ENCODE assay signal across 1 cellular context in the genomic region with DNA sequence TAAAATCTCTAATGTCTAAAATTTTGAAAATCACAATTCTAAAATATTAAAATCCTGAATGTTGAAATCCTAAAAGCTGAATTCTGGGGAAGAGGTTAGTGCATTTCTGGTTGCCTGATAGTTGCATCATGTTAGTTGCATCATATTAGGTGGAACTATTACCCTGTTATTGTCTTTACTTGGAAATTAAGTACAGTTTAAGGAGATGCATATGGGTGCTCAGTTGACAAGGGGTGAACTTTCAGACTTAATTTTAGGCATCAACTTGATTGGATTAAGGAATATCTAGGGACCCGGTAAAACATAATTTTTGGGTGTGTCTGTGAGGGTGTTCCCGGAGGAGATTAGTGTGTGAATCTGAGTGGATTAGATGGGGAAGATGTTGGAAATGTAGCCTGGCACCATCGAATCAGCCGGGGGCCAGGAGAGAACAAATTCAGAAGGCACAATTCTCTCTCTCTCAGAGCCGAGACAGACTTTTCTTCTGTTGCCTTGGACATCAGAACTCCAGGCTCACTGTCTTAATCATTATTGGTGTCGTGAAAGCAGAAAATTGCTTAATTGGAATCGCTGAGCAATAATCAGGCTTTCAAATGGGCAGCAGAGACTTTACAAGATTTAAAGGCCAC.
TF ChIP-seq lines count a peak whose summit lies in the region.

No MANE protein-coding gene starts in this region.

TF ChIP-seq in K562, 482 proteins besides CTCF, POLR2A, EP300 and RAD21 (continued from another document):
- no peak for TF ChIP-seq PHF8 (IDR thresholded peaks at IDR 0.05; ENCODE audit: borderline replicate concordance, low read length)
- TF ChIP-seq, protein P1, sequence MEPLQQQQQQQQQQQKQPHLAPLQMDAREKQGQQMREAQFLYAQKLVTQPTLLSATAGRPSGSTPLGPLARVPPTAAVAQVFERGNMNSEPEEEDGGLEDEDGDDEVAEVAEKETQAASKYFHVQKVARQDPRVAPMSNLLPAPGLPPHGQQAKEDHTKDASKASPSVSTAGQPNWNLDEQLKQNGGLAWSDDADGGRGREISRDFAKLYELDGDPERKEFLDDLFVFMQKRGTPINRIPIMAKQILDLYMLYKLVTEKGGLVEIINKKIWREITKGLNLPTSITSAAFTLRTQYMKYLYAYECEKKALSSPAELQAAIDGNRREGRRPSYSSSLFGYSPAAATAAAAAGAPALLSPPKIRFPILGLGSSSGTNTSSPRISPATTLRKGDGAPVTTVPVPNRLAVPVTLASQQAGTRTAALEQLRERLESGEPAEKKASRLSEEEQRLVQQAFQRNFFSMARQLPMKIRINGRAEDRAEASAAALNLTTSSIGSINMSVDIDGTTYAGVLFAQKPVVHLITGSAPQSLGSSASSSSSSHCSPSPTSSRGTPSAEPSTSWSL (CRISPR knock-in tag; IDR thresholded peaks at IDR 0.05; ENCODE audit: borderline replicate concordance): peak; percentile 90; the same call in 1 of the 2 replicates
- peak; percentile 57; the same call in 1 of the 2 replicates for TF ChIP-seq DIDO1 (tag; IDR thresholded peaks at IDR 0.05; ENCODE audit: low read depth)
- TF ChIP-seq, protein P2, sequence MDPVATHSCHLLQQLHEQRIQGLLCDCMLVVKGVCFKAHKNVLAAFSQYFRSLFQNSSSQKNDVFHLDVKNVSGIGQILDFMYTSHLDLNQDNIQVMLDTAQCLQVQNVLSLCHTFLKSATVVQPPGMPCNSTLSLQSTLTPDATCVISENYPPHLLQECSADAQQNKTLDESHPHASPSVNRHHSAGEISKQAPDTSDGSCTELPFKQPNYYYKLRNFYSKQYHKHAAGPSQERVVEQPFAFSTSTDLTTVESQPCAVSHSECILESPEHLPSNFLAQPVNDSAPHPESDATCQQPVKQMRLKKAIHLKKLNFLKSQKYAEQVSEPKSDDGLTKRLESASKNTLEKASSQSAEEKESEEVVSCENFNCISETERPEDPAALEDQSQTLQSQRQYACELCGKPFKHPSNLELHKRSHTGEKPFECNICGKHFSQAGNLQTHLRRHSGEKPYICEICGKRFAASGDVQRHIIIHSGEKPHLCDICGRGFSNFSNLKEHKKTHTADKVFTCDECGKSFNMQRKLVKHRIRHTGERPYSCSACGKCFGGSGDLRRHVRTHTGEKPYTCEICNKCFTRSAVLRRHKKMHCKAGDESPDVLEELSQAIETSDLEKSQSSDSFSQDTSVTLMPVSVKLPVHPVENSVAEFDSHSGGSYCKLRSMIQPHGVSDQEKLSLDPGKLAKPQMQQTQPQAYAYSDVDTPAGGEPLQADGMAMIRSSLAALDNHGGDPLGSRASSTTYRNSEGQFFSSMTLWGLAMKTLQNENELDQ (CRISPR knock-in tag; IDR thresholded peaks at IDR 0.05; ENCODE audit: borderline replicate concordance): no peak
- TF ChIP-seq RHOXF2B (CRISPR knock-in tag; conservative IDR thresholded peaks at IDR 0.05): no peak
- no peak for TF ChIP-seq RBM39 (optimal IDR thresholded peaks at IDR 0.05; ENCODE audit: low read depth, low read length)
- no peak for TF ChIP-seq FIP1L1 (IDR thresholded peaks at IDR 0.05; ENCODE audit: low read depth, low read length, poor library complexity, severe bottlenecking)
- no peak for TF ChIP-seq CSDE1 (IDR thresholded peaks at IDR 0.05)
- TF ChIP-seq ZNF282 (CRISPR knock-in tag; IDR thresholded peaks at IDR 0.05): no peak
- no peak for TF ChIP-seq ARNT (IDR thresholded peaks at IDR 0.05)
- no peak for TF ChIP-seq HNRNPH1 (optimal IDR thresholded peaks at IDR 0.05; ENCODE audit: low read depth, low read length)
- TF ChIP-seq TEAD4 (IDR thresholded peaks at IDR 0.05; ENCODE audit: low read length): no peak
- no peak for TF ChIP-seq TEAD4 (CRISPR knock-in tag; IDR thresholded peaks at IDR 0.05; ENCODE audit: borderline replicate concordance)
- TF ChIP-seq, protein P3, sequence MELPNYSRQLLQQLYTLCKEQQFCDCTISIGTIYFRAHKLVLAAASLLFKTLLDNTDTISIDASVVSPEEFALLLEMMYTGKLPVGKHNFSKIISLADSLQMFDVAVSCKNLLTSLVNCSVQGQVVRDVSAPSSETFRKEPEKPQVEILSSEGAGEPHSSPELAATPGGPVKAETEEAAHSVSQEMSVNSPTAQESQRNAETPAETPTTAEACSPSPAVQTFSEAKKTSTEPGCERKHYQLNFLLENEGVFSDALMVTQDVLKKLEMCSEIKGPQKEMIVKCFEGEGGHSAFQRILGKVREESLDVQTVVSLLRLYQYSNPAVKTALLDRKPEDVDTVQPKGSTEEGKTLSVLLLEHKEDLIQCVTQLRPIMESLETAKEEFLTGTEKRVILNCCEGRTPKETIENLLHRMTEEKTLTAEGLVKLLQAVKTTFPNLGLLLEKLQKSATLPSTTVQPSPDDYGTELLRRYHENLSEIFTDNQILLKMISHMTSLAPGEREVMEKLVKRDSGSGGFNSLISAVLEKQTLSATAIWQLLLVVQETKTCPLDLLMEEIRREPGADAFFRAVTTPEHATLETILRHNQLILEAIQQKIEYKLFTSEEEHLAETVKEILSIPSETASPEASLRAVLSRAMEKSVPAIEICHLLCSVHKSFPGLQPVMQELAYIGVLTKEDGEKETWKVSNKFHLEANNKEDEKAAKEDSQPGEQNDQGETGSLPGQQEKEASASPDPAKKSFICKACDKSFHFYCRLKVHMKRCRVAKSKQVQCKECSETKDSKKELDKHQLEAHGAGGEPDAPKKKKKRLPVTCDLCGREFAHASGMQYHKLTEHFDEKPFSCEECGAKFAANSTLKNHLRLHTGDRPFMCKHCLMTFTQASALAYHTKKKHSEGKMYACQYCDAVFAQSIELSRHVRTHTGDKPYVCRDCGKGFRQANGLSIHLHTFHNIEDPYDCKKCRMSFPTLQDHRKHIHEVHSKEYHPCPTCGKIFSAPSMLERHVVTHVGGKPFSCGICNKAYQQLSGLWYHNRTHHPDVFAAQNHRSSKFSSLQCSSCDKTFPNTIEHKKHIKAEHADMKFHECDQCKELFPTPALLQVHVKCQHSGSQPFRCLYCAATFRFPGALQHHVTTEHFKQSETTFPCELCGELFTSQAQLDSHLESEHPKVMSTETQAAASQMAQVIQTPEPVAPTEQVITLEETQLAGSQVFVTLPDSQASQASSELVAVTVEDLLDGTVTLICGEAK (IDR thresholded peaks at IDR 0.05): no peak
- TF ChIP-seq, protein P3 (CRISPR knock-in tag; IDR thresholded peaks at IDR 0.05): no peak
- no peak for TF ChIP-seq ZNF77 (CRISPR knock-in tag; IDR thresholded peaks at IDR 0.05)
- no peak for TF ChIP-seq KDM5B (IDR thresholded peaks at IDR 0.05; ENCODE audit: insufficient replicate concordance, low read depth, low read length)
- TF ChIP-seq ADNP (tag; IDR thresholded peaks at IDR 0.05): no peak
- TF ChIP-seq TRIM24 (IDR thresholded peaks at IDR 0.05): peak; percentile 97 to 98
- no peak for TF ChIP-seq CREM (IDR thresholded peaks at IDR 0.05; ENCODE audit: low read depth)
- TF ChIP-seq FUS (optimal IDR thresholded peaks at IDR 0.05; ENCODE audit: low read depth, low read length): no peak
- TF ChIP-seq, protein P4, sequence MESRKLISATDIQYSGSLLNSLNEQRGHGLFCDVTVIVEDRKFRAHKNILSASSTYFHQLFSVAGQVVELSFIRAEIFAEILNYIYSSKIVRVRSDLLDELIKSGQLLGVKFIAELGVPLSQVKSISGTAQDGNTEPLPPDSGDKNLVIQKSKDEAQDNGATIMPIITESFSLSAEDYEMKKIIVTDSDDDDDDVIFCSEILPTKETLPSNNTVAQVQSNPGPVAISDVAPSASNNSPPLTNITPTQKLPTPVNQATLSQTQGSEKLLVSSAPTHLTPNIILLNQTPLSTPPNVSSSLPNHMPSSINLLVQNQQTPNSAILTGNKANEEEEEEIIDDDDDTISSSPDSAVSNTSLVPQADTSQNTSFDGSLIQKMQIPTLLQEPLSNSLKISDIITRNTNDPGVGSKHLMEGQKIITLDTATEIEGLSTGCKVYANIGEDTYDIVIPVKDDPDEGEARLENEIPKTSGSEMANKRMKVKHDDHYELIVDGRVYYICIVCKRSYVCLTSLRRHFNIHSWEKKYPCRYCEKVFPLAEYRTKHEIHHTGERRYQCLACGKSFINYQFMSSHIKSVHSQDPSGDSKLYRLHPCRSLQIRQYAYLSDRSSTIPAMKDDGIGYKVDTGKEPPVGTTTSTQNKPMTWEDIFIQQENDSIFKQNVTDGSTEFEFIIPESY (CRISPR knock-in tag; IDR thresholded peaks at IDR 0.05): no peak
- TF ChIP-seq GTF2E2 (tag; IDR thresholded peaks at IDR 0.05): peak; percentile 69; the same call in 1 of the 2 replicates
- TF ChIP-seq ELF2 (CRISPR knock-in tag; IDR thresholded peaks at IDR 0.05): peak; percentile 82
- no peak for TF ChIP-seq ZZZ3 (IDR thresholded peaks at IDR 0.05)
- peak; percentile 94 for TF ChIP-seq NFXL1 (CRISPR knock-in tag; IDR thresholded peaks at IDR 0.05)
- no peak for TF ChIP-seq ARHGAP35 (IDR thresholded peaks at IDR 0.05; ENCODE audit: partially characterized antibody)
- TF ChIP-seq, protein P5, sequence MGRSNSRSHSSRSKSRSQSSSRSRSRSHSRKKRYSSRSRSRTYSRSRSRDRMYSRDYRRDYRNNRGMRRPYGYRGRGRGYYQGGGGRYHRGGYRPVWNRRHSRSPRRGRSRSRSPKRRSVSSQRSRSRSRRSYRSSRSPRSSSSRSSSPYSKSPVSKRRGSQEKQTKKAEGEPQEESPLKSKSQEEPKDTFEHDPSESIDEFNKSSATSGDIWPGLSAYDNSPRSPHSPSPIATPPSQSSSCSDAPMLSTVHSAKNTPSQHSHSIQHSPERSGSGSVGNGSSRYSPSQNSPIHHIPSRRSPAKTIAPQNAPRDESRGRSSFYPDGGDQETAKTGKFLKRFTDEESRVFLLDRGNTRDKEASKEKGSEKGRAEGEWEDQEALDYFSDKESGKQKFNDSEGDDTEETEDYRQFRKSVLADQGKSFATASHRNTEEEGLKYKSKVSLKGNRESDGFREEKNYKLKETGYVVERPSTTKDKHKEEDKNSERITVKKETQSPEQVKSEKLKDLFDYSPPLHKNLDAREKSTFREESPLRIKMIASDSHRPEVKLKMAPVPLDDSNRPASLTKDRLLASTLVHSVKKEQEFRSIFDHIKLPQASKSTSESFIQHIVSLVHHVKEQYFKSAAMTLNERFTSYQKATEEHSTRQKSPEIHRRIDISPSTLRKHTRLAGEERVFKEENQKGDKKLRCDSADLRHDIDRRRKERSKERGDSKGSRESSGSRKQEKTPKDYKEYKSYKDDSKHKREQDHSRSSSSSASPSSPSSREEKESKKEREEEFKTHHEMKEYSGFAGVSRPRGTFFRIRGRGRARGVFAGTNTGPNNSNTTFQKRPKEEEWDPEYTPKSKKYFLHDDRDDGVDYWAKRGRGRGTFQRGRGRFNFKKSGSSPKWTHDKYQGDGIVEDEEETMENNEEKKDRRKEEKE (IDR thresholded peaks at IDR 0.05; ENCODE audit: borderline replicate concordance in 1 of 2, control insufficient read depth in 1 of 2, low read depth in 2 of 2, low read length in 1 of 2): no peak
- no peak for TF ChIP-seq ETV5 (CRISPR knock-in tag; IDR thresholded peaks at IDR 0.05; ENCODE audit: low read depth)
- TF ChIP-seq, protein P6, sequence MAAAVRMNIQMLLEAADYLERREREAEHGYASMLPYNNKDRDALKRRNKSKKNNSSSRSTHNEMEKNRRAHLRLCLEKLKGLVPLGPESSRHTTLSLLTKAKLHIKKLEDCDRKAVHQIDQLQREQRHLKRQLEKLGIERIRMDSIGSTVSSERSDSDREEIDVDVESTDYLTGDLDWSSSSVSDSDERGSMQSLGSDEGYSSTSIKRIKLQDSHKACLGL (CRISPR knock-in tag; IDR thresholded peaks at IDR 0.05; ENCODE audit: borderline replicate concordance, poor library complexity, severe bottlenecking): no peak
- no peak for TF ChIP-seq SAFB (IDR thresholded peaks at IDR 0.05; ENCODE audit: borderline replicate concordance, low read depth, low read length)
- peak; percentile 70 for TF ChIP-seq SOX6 (IDR thresholded peaks at IDR 0.05)
- no peak for TF ChIP-seq NFE2 (IDR thresholded peaks at IDR 0.05; ENCODE audit: low read depth)
